In the genomic region with DNA sequence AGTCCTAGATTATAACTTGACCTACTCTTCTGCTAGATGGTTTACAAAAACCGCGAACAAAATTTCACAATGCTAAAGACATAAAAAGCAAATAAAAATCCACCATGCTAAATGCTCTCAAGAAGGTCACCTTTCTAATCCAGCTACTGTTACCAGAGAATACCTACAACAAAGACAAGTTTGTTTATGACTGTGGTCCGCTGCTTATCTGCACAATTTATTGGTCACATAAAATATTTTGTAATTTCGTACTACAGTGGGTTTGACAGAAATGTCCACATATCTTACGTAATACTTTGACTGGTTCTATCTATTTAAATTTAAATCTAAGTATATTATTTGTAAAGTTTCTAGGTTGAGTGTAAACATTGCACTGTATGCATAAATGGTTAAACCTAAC, we compare ENCODE assay signal across 16 cellular contexts.
"Had no signal": no experiment of that assay in that cellular context is flagged by ENCODE, and none has a peak within 500 bp of the region (broad histone marks: within the 10 kb centered on the region; RNA-seq: fewer than 3 reads in every experiment).

No MANE protein-coding gene starts in this region.

- H3K4me1 ChIP-seq: lower lobe of right lung, parathyroid adenoma had no signal

- DNase-seq: activated CD4-positive, alpha-beta T cell treated with anti-CD3 and anti-CD28 coated beads for 1 hour; activated CD4-positive, alpha-beta T cell treated with anti-CD3 and anti-CD28 coated beads, Interleukin-2, amount 50 U/mL, for 48 hours; activated gamma-delta T cell; activated T-cell treated with anti-CD3 and anti-CD28 coated beads, Interleukin-2, amount 50 U/mL, for 48 hours; anterior cingulate cortex; cerebellar nuclear complex; erythroblast; hypothalamus; lower lobe of right lung; midbrain; stomach had no signal

- H3K36me3 Mint-ChIP-seq: activated naive CD8-positive, alpha-beta T cell had no signal

- H3K4me3 Mint-ChIP-seq: activated naive CD8-positive, alpha-beta T cell; dendritic cell treated with granulocyte-macrophage colony-stimulating factor and Interleukin-4, amounts not matched to agents 40 ng/mL and 50 ng/mL, for 4 days had no signal

- H3K79me2 ChIP-seq: parathyroid adenoma had no signal

- H3K27me3 ChIP-seq: stomach had no signal

- H3K9me3 ChIP-seq: lower lobe of right lung, stomach, thoracic aorta had no signal

- H3K36me3 ChIP-seq: lower lobe of right lung, stomach, thoracic aorta had no signal

- H2AFZ ChIP-seq: parathyroid adenoma had no signal

- H3K4me3 ChIP-seq: lower lobe of right lung, skin epidermis, stomach, thoracic aorta had no signal

- H3K27ac Mint-ChIP-seq: activated naive CD8-positive, alpha-beta T cell; dendritic cell treated with granulocyte-macrophage colony-stimulating factor and Interleukin-4, amounts not matched to agents 40 ng/mL and 50 ng/mL, for 4 days had no signal

- ATAC-seq: lower lobe of right lung had no signal

- H3K9me3 Mint-ChIP-seq: dendritic cell treated with granulocyte-macrophage colony-stimulating factor and Interleukin-4, amounts not matched to agents 40 ng/mL and 50 ng/mL, for 4 days had no signal

- H3K27ac ChIP-seq: lower lobe of right lung, parathyroid adenoma, skin epidermis, stomach, thoracic aorta had no signal
